8 cellular contexts compared by ENCODE assay signal in genomic region chr4:26822546-26822945, GRCh38. TPM values are rescaled to one million over a fixed set of nuclear protein-coding genes. Genes with fewer than 3 reads are reported as not detected.
A peak's percentile ranks its signal among the peaks of the same experiment; 100 is the strongest.
DNase-seq lines count a peak whose midpoint lies in the region; ATAC-seq and TF ChIP-seq lines count a peak whose summit lies in the region.

No MANE protein-coding gene starts in this region.

- intact Hi-C loops in colonic mucosa (cut with DNase I) = no loop called here

- peaks cover 9% of the 10 kb centered on the region for H3K4me1 ChIP-seq in colonic mucosa

- peak overlapping the region; percentile 37 for H3K27ac ChIP-seq in colonic mucosa

- no peak for TF ChIP-seq CTCF in GM20000 (IDR thresholded peaks at IDR 0.05; ENCODE audit: extremely low read depth, missing control alignments)
- TF ChIP-seq CTCF in colonic mucosa (IDR thresholded peaks at IDR 0.05) = no peak
- TF ChIP-seq CTCF in foreskin fibroblast (IDR thresholded peaks at IDR 0.05; ENCODE audit: low read depth, low read length) = no peak

- peak; percentile 53 for ATAC-seq in HG03432 (IDR thresholded peaks at IDR 0.05; ENCODE audit: unreplicated experiment)
- no peak for ATAC-seq in left lobe of liver
- no peak for ATAC-seq in SK-N-SH treated with all-trans-retinoic acid at 6 μM for 48 hours

- H3K36me3 ChIP-seq in colonic mucosa (no peaks in the 10 kb centered on the region), MG63 (no peaks in the 10 kb centered on the region)

- no peak overlapping the region for H3K4me3 ChIP-seq in colonic mucosa
- H3K4me3 ChIP-seq in foreskin fibroblast (ENCODE audit: low read depth in 1 of 2, low read length in 2 of 2) = no peak overlapping the region
- H3K4me3 ChIP-seq in MG63 = no peak overlapping the region

- DNase-seq in GF-D8 (lab: John Stamatoyannopoulos, UW) (peak; percentile 3), GM20000 (ENCODE audit: low spot score) (peak; percentile 44), colonic mucosa (no peak), left lobe of liver (ENCODE audit: low spot score) (no peak), foreskin fibroblast (no peak), MG63 (no peak)

- H3K9ac ChIP-seq in colonic mucosa (ENCODE audit: low read depth in 2 of 2, low read length in 2 of 2) = no peak overlapping the region

- H3K27me3 ChIP-seq in colonic mucosa (no peaks in the 10 kb centered on the region), MG63 (no peaks in the 10 kb centered on the region)

- no peaks in the 10 kb centered on the region for H3K9me3 ChIP-seq in colonic mucosa
- H3K9me3 ChIP-seq in MG63 = no peaks in the 10 kb centered on the region

TF ChIP-seq in SK-N-SH treated with all-trans-retinoic acid at 6 μM for 48 hours, 23 proteins besides CTCF, POLR2A, EP300 and RAD21:
- TF ChIP-seq ZFP3 (CRISPR knock-in tag; IDR thresholded peaks at IDR 0.05) = no peak
- no peak for TF ChIP-seq ZFP30 (CRISPR knock-in tag; IDR thresholded peaks at IDR 0.05)
- no peak for TF ChIP-seq CREB5 (CRISPR knock-in tag; IDR thresholded peaks at IDR 0.05; ENCODE audit: low read depth)
- no peak for TF ChIP-seq PATZ1 (CRISPR knock-in tag; IDR thresholded peaks at IDR 0.05; ENCODE audit: borderline replicate concordance)
- no peak for TF ChIP-seq ISL1 (CRISPR knock-in tag; IDR thresholded peaks at IDR 0.05)
- no peak for TF ChIP-seq POU6F1 (CRISPR knock-in tag; IDR thresholded peaks at IDR 0.05; ENCODE audit: borderline replicate concordance, low read depth)
- TF ChIP-seq CSRNP3 (CRISPR knock-in tag; IDR thresholded peaks at IDR 0.05) = no peak
- TF ChIP-seq ZC3H10 (CRISPR knock-in tag; IDR thresholded peaks at IDR 0.05) = no peak
- no peak for TF ChIP-seq SNAI2 (CRISPR knock-in tag; IDR thresholded peaks at IDR 0.05)
- TF ChIP-seq GLIS3 (CRISPR knock-in tag; IDR thresholded peaks at IDR 0.05) = no peak
- TF ChIP-seq ZNF8 (CRISPR knock-in tag; IDR thresholded peaks at IDR 0.05) = no peak
- TF ChIP-seq ESRRG (CRISPR knock-in tag; IDR thresholded peaks at IDR 0.05) = no peak
- TF ChIP-seq PPARA (CRISPR knock-in tag; IDR thresholded peaks at IDR 0.05; ENCODE audit: borderline replicate concordance) = no peak
- no peak for TF ChIP-seq CSDC2 (CRISPR knock-in tag; IDR thresholded peaks at IDR 0.05)
- no peak for TF ChIP-seq BACH2 (CRISPR knock-in tag; IDR thresholded peaks at IDR 0.05; ENCODE audit: borderline replicate concordance)
- TF ChIP-seq TSHZ2 (CRISPR knock-in tag; IDR thresholded peaks at IDR 0.05) = no peak
TF ChIP-seq in SK-N-SH treated with all-trans-retinoic acid at 6 μM for 48 hours: peak in this region for 0.

RNA-seq across cellular contexts. Expression of gene STIM2, which starts 38.1 kb away (rescaled TPM):
- total RNA-seq in colonic mucosa = 10 to 100 TPM; 20.7 to 30.3 TPM
- total RNA-seq in left lobe of liver = 12.8 TPM
- 15.7 and 19.7 TPM in 2 replicates for total RNA-seq in MG63 (2014; rRNA removed; shearing (Covaris generic); ENCODE audit: low replicate concordance)

Comparison
In these comparisons a context has a peak if more than half of its experiments do, and no peak if none do; other contexts are left out.
1. DNase-seq: peak in GF-D8 (single experiment) and GM20000 (single experiment); none in colonic mucosa (single experiment), left lobe of liver (single experiment), foreskin fibroblast (0 of 2) and MG63 (single experiment).